14 cellular contexts compared by ENCODE assay signal in genomic region chr1:106727171-106727570, GRCh38.
A peak's percentile ranks its signal among the peaks of the same experiment; 100 is the strongest.
DNase-seq lines count a peak whose midpoint lies in the region; ATAC-seq, FAIRE-seq and TF ChIP-seq lines count a peak whose summit lies in the region.
"Had no signal": no experiment of that assay in that cellular context is flagged by ENCODE, and none has a peak within 500 bp of the region (broad histone marks: within the 10 kb centered on the region; RNA-seq: fewer than 3 reads in every experiment).

No MANE protein-coding gene starts in this region.

- no peak overlapping the region; the same call in 1 of the 2 replicates for H3K18ac ChIP-seq in H1 (ENCODE audit: extremely low read depth, low read length)

- H3K36me3 ChIP-seq in H1 (ENCODE audit: control insufficient read depth in 2 of 4, insufficient read depth in 4 of 4, low read length in 3 of 4) (no peaks in the 10 kb centered on the region), colonic mucosa (no peaks in the 10 kb centered on the region)
- H3K36me3 ChIP-seq: neural progenitor cell had no signal

- intact Hi-C loops in colonic mucosa (cut with DNase I), result no loop called here

- WGBS in H1 (ENCODE audit: extremely low coverage in 1 of 2, insufficient coverage in 1 of 2, insufficient read length in 1 of 2, insufficient replicate concordance in 2 of 2, low coverage in 1 of 2, low lambda C conversion rate in 2 of 2, missing lambda C conversion rate in 1 of 2), 2 experiments, result 69% methylated on average over 3 of the region's 3 CpGs; no CpG with 5 or more reads in 1 of the 2 experiments

- H3K4me3 ChIP-seq in H1 (ENCODE audit: extremely low read depth in 1 of 4, insufficient read depth in 2 of 4, low read depth in 3 of 4, low read length in 4 of 4), result no peak overlapping the region
- no peak overlapping the region for H3K4me3 ChIP-seq in colonic mucosa
- H3K4me3 ChIP-seq: neural progenitor cell had no signal

- H3K9me3 ChIP-seq in H1 (ENCODE audit: insufficient read depth in 2 of 2, low read depth in 1 of 2, low read length in 1 of 2) (no peaks in the 10 kb centered on the region), colonic mucosa (no peaks in the 10 kb centered on the region)

- ATAC-seq in GM18861 (IDR thresholded peaks at IDR 0.05; ENCODE audit: unreplicated experiment) (peak; percentile 82), GM21576 (IDR thresholded peaks at IDR 0.05; ENCODE audit: unreplicated experiment) (peak; percentile 92), HG03159 (IDR thresholded peaks at IDR 0.05; ENCODE audit: unreplicated experiment) (peak; percentile 67)
- ATAC-seq: activated CD4-positive, CD25-positive, alpha-beta regulatory T cell treated with anti-CD3 and anti-CD28 coated beads, Interleukin-2, amount 50 U/mL, for 24 hours; stimulated activated naive CD8-positive, alpha-beta T cell treated with anti-CD3 and anti-CD28 coated beads, Interleukin-15, amount 100 ng/mL, for 72 hours had no signal

- no peaks in the 10 kb centered on the region for H3K4me1 ChIP-seq in H1 (replicated peaks in 1 of 4; ENCODE audit: control insufficient read depth in 3 of 4, insufficient read depth in 4 of 4, low read length in 3 of 4)
- no peaks in the 10 kb centered on the region for H3K4me1 ChIP-seq in colonic mucosa
- H3K4me1 ChIP-seq: neural progenitor cell had no signal

- POLR2A ChIA-PET in H1 (lab: Charles Lee; ENCODE audit: partially characterized antibody), result no interaction called here

- H3K14ac ChIP-seq in H1 (ENCODE audit: insufficient read length), result no peak overlapping the region

- no peak overlapping the region for H3K4me2 ChIP-seq in H1 (ENCODE audit: insufficient read depth in 1 of 2, low read depth in 2 of 2, low read length in 2 of 2)
- H3K4me2 ChIP-seq: neural progenitor cell had no signal

- H3K9ac ChIP-seq in H1 (replicated peaks in 1 of 4; ENCODE audit: extremely low read depth in 1 of 4, low read depth in 3 of 4, low read length in 3 of 4), result no peak overlapping the region
- no peak overlapping the region for H3K9ac ChIP-seq in colonic mucosa (ENCODE audit: low read depth in 2 of 2, low read length in 2 of 2)
- H3K9ac ChIP-seq: neural progenitor cell had no signal

- no peak for TF ChIP-seq RAD21 in H1 (IDR thresholded peaks at IDR 0.05 in 1 of 2, conservative IDR thresholded peaks at IDR 0.05 in 1 of 2; ENCODE audit: low read depth in 2 of 2, low read length in 2 of 2)

- H2BK15ac ChIP-seq in H1 (ENCODE audit: low read length), result no peak overlapping the region

- no peaks in the 10 kb centered on the region for H3K27me3 ChIP-seq in H1 (replicated peaks in 1 of 4; ENCODE audit: control insufficient read depth in 3 of 4, extremely low read depth in 1 of 4, insufficient read depth in 3 of 4, low read length in 3 of 4)
- H3K27me3 ChIP-seq in colonic mucosa, result no peaks in the 10 kb centered on the region
- H3K27me3 ChIP-seq: neural progenitor cell had no signal

- no peak overlapping the region for H4K91ac ChIP-seq in H1 (replicated peaks; ENCODE audit: insufficient read length, low read length)

- H4K20me1 ChIP-seq in H1 (replicated peaks in 1 of 2; ENCODE audit: control insufficient read depth in 1 of 2, insufficient read depth in 2 of 2, low read length in 2 of 2), result no peaks in the 10 kb centered on the region

- no peak overlapping the region for H2BK12ac ChIP-seq in H1 (ENCODE audit: low read depth, low read length)

- no peak overlapping the region for H3K56ac ChIP-seq in H1 (replicated peaks; ENCODE audit: insufficient read length, low read depth, low read length)

- TF ChIP-seq EP300 in H1 (IDR thresholded peaks at IDR 0.05; ENCODE audit: borderline replicate concordance in 1 of 2, low read depth in 2 of 2, low read length in 2 of 2), result no peak

- H2AFZ ChIP-seq in H1 (ENCODE audit: low read length), result peak overlapping the region; percentile 78; the same call in 1 of the 2 replicates
- H2AFZ ChIP-seq: neural progenitor cell had no signal

- no peak overlapping the region for H4K5ac ChIP-seq in H1 (ENCODE audit: insufficient read length, low read depth, low read length)

- TF ChIP-seq CTCF in H1 (IDR thresholded peaks at IDR 0.05; ENCODE audit: control extremely low read depth in 1 of 3, insufficient read depth in 1 of 3, low read depth in 1 of 3, low read length in 3 of 3) (no peak), colonic mucosa (IDR thresholded peaks at IDR 0.05) (no peak), D721Med (IDR thresholded peaks at IDR 0.05; ENCODE audit: insufficient read depth, missing control alignments) (no peak)

- no peak for TF ChIP-seq POLR2A in H1 (IDR thresholded peaks at IDR 0.05; ENCODE audit: control extremely low read depth in 1 of 2, low read depth in 2 of 2, low read length in 2 of 2)

- CTCF ChIA-PET in H1 (lab: Charles Lee; ENCODE audit: partially characterized antibody), result no interaction called here

- no peaks in the 10 kb centered on the region for H3K23me2 ChIP-seq in H1 (ENCODE audit: low read depth, low read length)

- H4K8ac ChIP-seq in H1 (ENCODE audit: extremely low read depth, insufficient read depth, low read length), result no peak overlapping the region

- no peak overlapping the region for H2BK5ac ChIP-seq in H1 (ENCODE audit: low read depth, low read length)

- no peak overlapping the region for H3K4ac ChIP-seq in H1 (replicated peaks; ENCODE audit: insufficient read length, low read depth, low read length)

- H2AK5ac ChIP-seq in H1 (ENCODE audit: low read depth, low read length), result no peak overlapping the region

- H3K23ac ChIP-seq in H1 (ENCODE audit: insufficient read length), result no peak overlapping the region

- H3K79me1 ChIP-seq in H1 (ENCODE audit: low read depth, low read length), result no peaks in the 10 kb centered on the region

- FAIRE-seq in H1 (lab: Jason Lieb, UNC) (no peak), D721Med (lab: Jason Lieb, UNC) (no peak)
- FAIRE-seq: kidney had no signal

- no peak overlapping the region for H2BK120ac ChIP-seq in H1 (replicated peaks; ENCODE audit: low read depth, low read length)

- no peaks in the 10 kb centered on the region for H3K79me2 ChIP-seq in H1 (ENCODE audit: control insufficient read depth in 1 of 2, insufficient read depth in 2 of 2, low read length in 2 of 2)

- H3K27ac ChIP-seq in H1 (ENCODE audit: low read depth, low read length) (no peak overlapping the region), colonic mucosa (no peak overlapping the region)
- H3K27ac ChIP-seq: neural progenitor cell had no signal

- no peak for DNase-seq in H1 (ENCODE audit: low read depth in 1 of 2, low spot score in 2 of 2)
- DNase-seq in colonic mucosa, result no peak
- no peak for DNase-seq in COLO668 (lab: John Stamatoyannopoulos, UW; ENCODE audit: unreplicated experiment)
- no peak for DNase-seq in GM19238 (ENCODE audit: insufficient read length, low spot score)
- no peak for DNase-seq in D721Med (ENCODE audit: insufficient read length, low spot score)
- DNase-seq: activated effector memory CD4-positive, alpha-beta T cell treated with anti-CD3 and anti-CD28 coated beads, Interleukin-2, amount 50 U/mL, for 16 hours; kidney; NCI-H187 treated with DMSO at 0.1 percent for 48 hours; stimulated activated naive CD8-positive, alpha-beta T cell treated with anti-CD3 and anti-CD28 coated beads, Interleukin-15, amount 100 ng/mL, for 72 hours had no signal

- H2BK20ac ChIP-seq in H1 (ENCODE audit: low read length), result no peak overlapping the region

TF ChIP-seq in H1, 55 proteins besides CTCF, POLR2A, EP300 and RAD21:
- TF ChIP-seq KDM1A (IDR thresholded peaks at IDR 0.05; ENCODE audit: borderline replicate concordance, low read length), result no peak
- TF ChIP-seq SP1 (IDR thresholded peaks at IDR 0.05; ENCODE audit: low read depth, low read length), result no peak
- no peak for TF ChIP-seq NANOG (IDR thresholded peaks at IDR 0.05; ENCODE audit: insufficient read depth, low read depth, low read length, poor library complexity, severe bottlenecking)
- TF ChIP-seq CHD1 (IDR thresholded peaks at IDR 0.05; ENCODE audit: low read depth, low read length), result no peak
- TF ChIP-seq BACH1 (IDR thresholded peaks at IDR 0.05; ENCODE audit: low read length), result no peak
- no peak for TF ChIP-seq CBX8 (IDR thresholded peaks at IDR 0.05; ENCODE audit: borderline replicate concordance, low read depth, low read length)
- no peak for TF ChIP-seq ZNF274 (IDR thresholded peaks at IDR 0.05; ENCODE audit: borderline replicate concordance, extremely low read depth, low read length)
- no peak for TF ChIP-seq RXRA (IDR thresholded peaks at IDR 0.05; ENCODE audit: insufficient read depth, low read depth, low read length)
- TF ChIP-seq NRF1 (IDR thresholded peaks at IDR 0.05; ENCODE audit: low read depth, low read length), result no peak
- TF ChIP-seq SIRT6 (IDR thresholded peaks at IDR 0.05; ENCODE audit: low read length), result no peak
- TF ChIP-seq YY1 (IDR thresholded peaks at IDR 0.05; ENCODE audit: low read depth, low read length), result no peak
- no peak for TF ChIP-seq CBX5 (IDR thresholded peaks at IDR 0.05; ENCODE audit: low read depth, low read length)
- TF ChIP-seq SP2 (IDR thresholded peaks at IDR 0.05; ENCODE audit: low read length), result no peak
- TF ChIP-seq TAF7 (optimal IDR thresholded peaks at IDR 0.05; ENCODE audit: borderline replicate concordance, low read depth, low read length), result no peak
- TF ChIP-seq USF2 (IDR thresholded peaks at IDR 0.05; ENCODE audit: low read length), result no peak
